19 cellular contexts compared by ENCODE assay signal in genomic region chr7:94417261-94417660, GRCh38. TPM values are rescaled to one million over a fixed set of nuclear protein-coding genes. Genes with fewer than 3 reads are reported as not detected.
A peak's percentile ranks its signal among the peaks of the same experiment; 100 is the strongest.
DNase-seq lines count a peak whose midpoint lies in the region; ATAC-seq lines count a peak whose summit lies in the region.
"Had no signal": no experiment of that assay in that cellular context is flagged by ENCODE, and none has a peak within 500 bp of the region (broad histone marks: within the 10 kb centered on the region; RNA-seq: fewer than 3 reads in every experiment).

No MANE protein-coding gene starts in this region.

- ATAC-seq in HG02571 (IDR thresholded peaks at IDR 0.05; ENCODE audit: unreplicated experiment), result no peak
- ATAC-seq: body of pancreas had no signal

- H3K36me3 ChIP-seq in SJSA1, result peaks cover 100% of the 10 kb centered on the region
- peaks cover 29 to 100% of the 10 kb centered on the region in 2 experiments for H3K36me3 ChIP-seq in mesenchymal stem cell (ENCODE audit: control insufficient read depth in 1 of 2, insufficient read depth in 2 of 2, low read depth in 1 of 2, low read length in 2 of 2)
- H3K36me3 ChIP-seq in urinary bladder (ENCODE audit: insufficient read depth), result peaks cover 4% of the 10 kb centered on the region
- H3K36me3 ChIP-seq: BLaER1 had no signal

- H4K8ac ChIP-seq in mesenchymal stem cell (ENCODE audit: low read length), result no peak overlapping the region

- H2BK120ac ChIP-seq in mesenchymal stem cell (ENCODE audit: low read depth, low read length), result no peak overlapping the region

- H2AFZ ChIP-seq in mesenchymal stem cell (ENCODE audit: low read depth, low read length), result no peak overlapping the region

- whole genome bisulfite sequencing in mesenchymal stem cell, result 95% methylated on average over 1 of the region's 1 CpG
- WGBS in urinary bladder, result 69% methylated on average over 1 of the region's 1 CpG

- H3K9me3 ChIP-seq in SJSA1 (replicated peaks) (no peaks in the 10 kb centered on the region), mesenchymal stem cell (ENCODE audit: control insufficient read depth, low read length) (no peaks in the 10 kb centered on the region)
- H3K9me3 ChIP-seq: BLaER1, body of pancreas had no signal

- H3K4me1 ChIP-seq in SJSA1 (replicated peaks), result peaks cover 100% of the 10 kb centered on the region
- H3K4me1 ChIP-seq in mesenchymal stem cell (ENCODE audit: control insufficient read depth, insufficient read depth, low read depth, low read length), result no peaks in the 10 kb centered on the region
- H3K4me1 ChIP-seq in urinary bladder (ENCODE audit: insufficient read depth), result no peaks in the 10 kb centered on the region
- H3K4me1 ChIP-seq: BLaER1, body of pancreas had no signal

- no peak overlapping the region for H2BK12ac ChIP-seq in mesenchymal stem cell (ENCODE audit: low read length in 2 of 2)

- DNase-seq in DMS 273 (lab: John Stamatoyannopoulos, UW; ENCODE audit: unreplicated experiment) (peak; percentile 40), DMS 273 treated with DMSO at 0.1 percent for 48 hours (lab: John Stamatoyannopoulos, UW) (no peak), SJSA1 (ENCODE audit: low read depth in 1 of 2, low spot score in 2 of 2) (no peak), mesenchymal stem cell (no peak), KG1 (lab: John Stamatoyannopoulos, UW) (no peak), EL (no peak)
- DNase-seq: activated CD4-positive, alpha-beta T cell treated with anti-CD3 and anti-CD28 coated beads, Interleukin-2, amount 50 U/mL, for 1 hour; activated naive CD4-positive, alpha-beta T cell treated with Interleukin-2 at 50 U/mL for 16 hours; body of pancreas; dermis blood vessel endothelial cell; naive B cell; posterior cingulate gyrus; Right ventricle myocardium superior; stimulated activated CD4-positive, alpha-beta T cell treated with anti-CD3 and anti-CD28 coated beads, Interleukin-2, amount 100 ng/mL, for 48 hours had no signal

- H3K27ac ChIP-seq in SJSA1, result peak overlapping the region; percentile 61
- peak overlapping the region; percentile 1 for H3K27ac ChIP-seq in mesenchymal stem cell (ENCODE audit: low read length, poor library complexity, severe bottlenecking)
- peak overlapping the region; percentile 75 for H3K27ac ChIP-seq in urinary bladder (ENCODE audit: low read depth)
- H3K27ac ChIP-seq: 22Rv1, BLaER1, body of pancreas had no signal

- H2AK5ac ChIP-seq in mesenchymal stem cell (ENCODE audit: low read length, severe bottlenecking), result no peak overlapping the region

- H3K4me2 ChIP-seq in mesenchymal stem cell (ENCODE audit: low read length, poor library complexity, severe bottlenecking), result no peak overlapping the region
- H3K4me2 ChIP-seq: BLaER1 had no signal

- peaks cover 8% of the 10 kb centered on the region for H3K79me1 ChIP-seq in mesenchymal stem cell (replicated peaks; ENCODE audit: low read length, poor library complexity, severe bottlenecking)

- H3K27me3 ChIP-seq in SJSA1 (replicated peaks) (no peaks in the 10 kb centered on the region), mesenchymal stem cell (ENCODE audit: control insufficient read depth in 1 of 2, insufficient read depth in 1 of 2, low read length in 2 of 2) (no peaks in the 10 kb centered on the region)
- H3K27me3 ChIP-seq: BLaER1, body of pancreas had no signal

- H3K18ac ChIP-seq in mesenchymal stem cell (ENCODE audit: low read depth in 1 of 2, low read length in 2 of 2), result no peak overlapping the region

- no peak overlapping the region for H4K91ac ChIP-seq in mesenchymal stem cell (ENCODE audit: low read length)

- peak overlapping the region; percentile 94 for H3K9ac ChIP-seq in mesenchymal stem cell (ENCODE audit: low read length)
- H3K9ac ChIP-seq: BLaER1 had no signal

- H3K23ac ChIP-seq in mesenchymal stem cell (ENCODE audit: low read length in 2 of 2), result no peak overlapping the region

- no peak overlapping the region for H3K4ac ChIP-seq in mesenchymal stem cell (ENCODE audit: low read depth in 1 of 2, low read length in 2 of 2)

- no peak overlapping the region for H2BK5ac ChIP-seq in mesenchymal stem cell (ENCODE audit: low read depth, low read length, poor library complexity, severe bottlenecking)

- H3K14ac ChIP-seq in mesenchymal stem cell (ENCODE audit: low read length in 2 of 2), result no peak overlapping the region

- H2BK15ac ChIP-seq in mesenchymal stem cell (ENCODE audit: low read depth, poor library complexity, severe bottlenecking), result no peak overlapping the region

- H3K4me3 ChIP-seq in SJSA1 (no peak overlapping the region), mesenchymal stem cell (ENCODE audit: insufficient read depth in 1 of 2, low read depth in 1 of 2, low read length in 2 of 2) (peak overlapping the region in 1 of 2 experiments; percentile 32), urinary bladder (ENCODE audit: low read depth, low read length) (no peak overlapping the region)
- H3K4me3 ChIP-seq: BLaER1, body of pancreas had no signal

RNA-seq across cellular contexts. Expression of gene COL1A2, which starts 22.6 kb away (rescaled TPM):
- 2,203 and 4,473 TPM in 2 replicates for total RNA-seq in SJSA1 (2014; rRNA removed; shearing (Covaris generic))
- 1,995 TPM for polyA plus RNA-seq in mesenchymal stem cell (2013, experiment 1 of 2)
- polyA plus RNA-seq in mesenchymal stem cell (2013, experiment 2 of 2), result 1,960 TPM
- total RNA-seq in urinary bladder, result 11,897 TPM
- polyA plus RNA-seq in urinary bladder, result 1,063 TPM
- total RNA-seq: NCI-H460 had no signal

Comparison
In these comparisons a context has a peak if more than half of its experiments do, and no peak if none do; other contexts are left out.
1. H3K27ac ChIP-seq: peak in every context shown above with its lines; median percentile 75 in urinary bladder; 61 in SJSA1; 1 in mesenchymal stem cell.